ENCODE assay signal across 8 cellular contexts in genomic region chr1:52057876-52058275, GRCh38. TPM values are rescaled to one million over a fixed set of nuclear protein-coding genes. Genes with fewer than 3 reads are reported as not detected.
DNase-seq lines count a peak whose midpoint lies in the region; ATAC-seq and TF ChIP-seq lines count a peak whose summit lies in the region.

No MANE protein-coding gene starts in this region.

- H3K27me3 ChIP-seq in H7 (ENCODE audit: control insufficient read depth, insufficient read depth, low read length), result no peaks in the 10 kb centered on the region

- DNase-seq in AML-193 (lab: John Stamatoyannopoulos, UW), result peak; percentile 13 to 16
- no peak for DNase-seq in activated naive CD8-positive, alpha-beta T cell treated with anti-CD3 and anti-CD28 coated beads, Interleukin-2, amount 50 U/mL, for 24 hours
- no peak for DNase-seq in memory B cell (ENCODE audit: low spot score in 2 of 2)
- no peak for DNase-seq in H7
- no peak for DNase-seq in NCI-H2196 treated with DMSO at 0.1 percent for 48 hours (lab: John Stamatoyannopoulos, UW; ENCODE audit: unreplicated experiment)

- peak overlapping the region; percentile 94 for H3K4me3 Mint-ChIP-seq in activated naive CD8-positive, alpha-beta T cell treated with anti-CD3 and anti-CD28 coated beads, Interleukin-2, amount 50 U/mL, for 24 hours
- peak overlapping the region; percentile 92 for H3K4me3 Mint-ChIP-seq in memory B cell

- POLR2A ChIA-PET in HEK293 (lab: Yijun Ruan, JAX), result interaction anchor here (0.5 to 0.8 kb wide), 2 partner anchors 12 to 26 kb away, joined by 3 read pairs; no protein-coding TSS in a partner anchor

- peaks cover 49% of the 10 kb centered on the region for H3K4me1 Mint-ChIP-seq in activated naive CD8-positive, alpha-beta T cell treated with anti-CD3 and anti-CD28 coated beads, Interleukin-2, amount 50 U/mL, for 24 hours
- H3K4me1 Mint-ChIP-seq in memory B cell, result peaks cover 33% of the 10 kb centered on the region

- H3K4me1 ChIP-seq in HEK293 (ENCODE audit: control insufficient read depth, insufficient read depth, low read length), result peaks cover 11% of the 10 kb centered on the region; the same call in 1 of the 2 replicates

- peaks cover 16% of the 10 kb centered on the region for H3K36me3 Mint-ChIP-seq in activated naive CD8-positive, alpha-beta T cell treated with anti-CD3 and anti-CD28 coated beads, Interleukin-2, amount 50 U/mL, for 24 hours (ENCODE audit: low read depth)
- H3K36me3 Mint-ChIP-seq in memory B cell, result peaks cover 8% of the 10 kb centered on the region

- CTCF ChIA-PET in HEK293 (lab: Yijun Ruan, JAX), result no interaction called here

- H3K27me3 Mint-ChIP-seq in activated naive CD8-positive, alpha-beta T cell treated with anti-CD3 and anti-CD28 coated beads, Interleukin-2, amount 50 U/mL, for 24 hours, result no peaks in the 10 kb centered on the region
- no peaks in the 10 kb centered on the region for H3K27me3 Mint-ChIP-seq in memory B cell

- H3K36me3 ChIP-seq in HEK293 (ENCODE audit: control insufficient read depth in 2 of 2, insufficient read depth in 1 of 2, low read length in 2 of 2), result peaks cover 16 to 32% of the 10 kb centered on the region in 2 experiments
- H3K36me3 ChIP-seq in H7 (replicated peaks; ENCODE audit: control insufficient read depth, insufficient read depth, low read length), result peaks cover 11% of the 10 kb centered on the region

- no peak for TF ChIP-seq CTCF in HEK293 (tag by site-specific recombination; IDR thresholded peaks at IDR 0.05)

- H3K27ac ChIP-seq in HEK293 (ENCODE audit: extremely low read depth, low read depth, low read length), result no peak overlapping the region

- no peak overlapping the region for H3K27ac Mint-ChIP-seq in activated naive CD8-positive, alpha-beta T cell treated with anti-CD3 and anti-CD28 coated beads, Interleukin-2, amount 50 U/mL, for 24 hours
- peak overlapping the region; percentile 97 for H3K27ac Mint-ChIP-seq in memory B cell

- no peak for ATAC-seq in activated naive CD8-positive, alpha-beta T cell treated with anti-CD3 and anti-CD28 coated beads, Interleukin-2, amount 50 U/mL, for 24 hours
- ATAC-seq in memory B cell (ENCODE audit: low read depth) (no peak), GM18861 (IDR thresholded peaks at IDR 0.05; ENCODE audit: unreplicated experiment) (no peak), GM18498 (IDR thresholded peaks at IDR 0.05; ENCODE audit: unreplicated experiment) (no peak)

- H3K9me3 ChIP-seq in HEK293 (ENCODE audit: control insufficient read depth, insufficient read depth, low read depth, low read length), result no peaks in the 10 kb centered on the region

- no peaks in the 10 kb centered on the region for H3K9me3 Mint-ChIP-seq in activated naive CD8-positive, alpha-beta T cell treated with anti-CD3 and anti-CD28 coated beads, Interleukin-2, amount 50 U/mL, for 24 hours
- H3K9me3 Mint-ChIP-seq in memory B cell, result no peaks in the 10 kb centered on the region

- H3K4me3 ChIP-seq in HEK293 (ENCODE audit: low read depth, low read length) (peak overlapping the region; percentile 91; the same call in 1 of the 2 replicates), H7 (ENCODE audit: insufficient read depth, low read depth, low read length) (no peak overlapping the region)

TF ChIP-seq in HEK293, 187 proteins besides CTCF, POLR2A, EP300 and RAD21:
- TF ChIP-seq ZNF341 (tag by site-specific recombination; IDR thresholded peaks at IDR 0.05; ENCODE audit: low read depth) (no peak), ZNF776 (tag by site-specific recombination; IDR thresholded peaks at IDR 0.05; ENCODE audit: borderline replicate concordance) (no peak), PRDM6 (tag by site-specific recombination; IDR thresholded peaks at IDR 0.05) (no peak), ZNF791 (tag by site-specific recombination; IDR thresholded peaks at IDR 0.05) (no peak), WT1 (tag by site-specific recombination; IDR thresholded peaks at IDR 0.05) (no peak), SETDB1 (IDR thresholded peaks at IDR 0.05; ENCODE audit: insufficient read length, low read length) (no peak), ZNF18 (tag by site-specific recombination; IDR thresholded peaks at IDR 0.05) (no peak), ZNF558 (tag by site-specific recombination; IDR thresholded peaks at IDR 0.05) (no peak), ZNF426 (tag by site-specific recombination; IDR thresholded peaks at IDR 0.05) (no peak), SALL2 (tag by site-specific recombination; IDR thresholded peaks at IDR 0.05; ENCODE audit: borderline replicate concordance) (no peak), ZNF704 (tag by site-specific recombination; IDR thresholded peaks at IDR 0.05) (no peak), GFI1B (tag by site-specific recombination; IDR thresholded peaks at IDR 0.05) (no peak), ZNF132 (tag by site-specific recombination; IDR thresholded peaks at IDR 0.05; ENCODE audit: borderline replicate concordance) (no peak), IKZF3 (tag by site-specific recombination; IDR thresholded peaks at IDR 0.05) (no peak), ZNF510 (tag by site-specific recombination; IDR thresholded peaks at IDR 0.05; ENCODE audit: insufficient replicate concordance) (no peak), ZNF433 (tag by site-specific recombination; IDR thresholded peaks at IDR 0.05; ENCODE audit: low read depth) (no peak), ZNF292 (tag by site-specific recombination; IDR thresholded peaks at IDR 0.05; ENCODE audit: borderline replicate concordance, low read depth) (no peak), ZNF169 (tag by site-specific recombination; IDR thresholded peaks at IDR 0.05) (no peak), ZNF174 (tag by site-specific recombination; IDR thresholded peaks at IDR 0.05) (no peak)

RNA-seq across cellular contexts. Expression of gene BTF3L4, which starts 1.8 kb away (rescaled TPM):
- total RNA-seq in H7 (2014; rRNA removed; shearing (Covaris generic)), result 96.9 and 127 TPM in 2 replicates

RNA-seq across cellular contexts. Expression of gene TXNDC12, which starts 2.9 kb away (rescaled TPM):
- total RNA-seq in H7 (2014; rRNA removed; shearing (Covaris generic)), result 79.2 and 90.2 TPM in 2 replicates

RNA-seq across cellular contexts. Expression of gene KTI12, which starts 24.3 kb away (rescaled TPM):
- 16.9 and 20.8 TPM in 2 replicates for total RNA-seq in H7 (2014; rRNA removed; shearing (Covaris generic))

Comparison
In these comparisons a context has a peak if more than half of its experiments do, and no peak if none do; other contexts are left out.
1. DNase-seq: peak in AML-193 (2 of 2); none in activated naive CD8-positive, alpha-beta T cell treated with anti-CD3 and anti-CD28 coated beads, Interleukin-2, amount 50 U/mL, for 24 hours (single experiment), memory B cell (0 of 2), H7 (single experiment) and NCI-H2196 treated with DMSO at 0.1 percent for 48 hours (single experiment).